Comparison of ENCODE assay signal across 14 cellular contexts in the genomic region with DNA sequence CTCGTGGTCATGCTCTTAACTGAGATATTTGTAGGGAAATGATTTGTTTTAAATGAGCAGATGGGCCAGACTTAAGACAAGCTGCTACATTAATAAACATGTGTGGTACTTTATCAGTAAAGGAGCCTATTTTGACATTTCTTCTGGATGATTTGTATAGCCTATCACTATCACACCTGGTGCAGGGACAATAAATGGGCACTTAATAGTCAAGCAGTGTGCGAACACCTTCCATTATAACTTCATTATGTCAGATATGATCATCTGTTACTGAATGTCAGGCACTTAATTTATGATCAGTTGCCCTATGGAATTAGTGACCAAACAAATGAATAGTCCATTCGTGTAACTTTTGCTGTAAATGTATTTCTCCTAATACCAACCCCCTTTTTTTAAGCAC.
"Had no signal": no experiment of that assay in that cellular context is flagged by ENCODE, and none has a peak within 500 bp of the region (broad histone marks: within the 10 kb centered on the region; RNA-seq: fewer than 3 reads in every experiment).

No MANE protein-coding gene starts in this region.

- DNase-seq: activated CD4-positive, alpha-beta T cell treated with anti-CD3 and anti-CD28 coated beads, Interleukin-2, amount 50 U/mL, for 48 hours; activated gamma-delta T cell; cerebellar nuclear complex; cortex of kidney; effector CD4-positive, alpha-beta T cell; gastrocnemius medialis; heart right ventricle; kidney glomerular epithelial cell; left ventricle myocardium inferior; stimulated activated CD4-positive, alpha-beta T cell treated with anti-CD3 and anti-CD28 coated beads, Interleukin-12 subunit alpha, Interleukin-12 subunit beta, amount 100 ng/mL, for 4 hours; stimulated activated CD4-positive, alpha-beta T cell treated with anti-CD3 and anti-CD28 coated beads, Interleukin-2, amount 100 ng/mL, for 24 hours; stimulated activated naive CD8-positive, alpha-beta T cell treated with anti-CD3 and anti-CD28 coated beads, Interleukin-15, Interleukin-2, amounts not matched to agents 100 U/mL and 50 U/mL, for 24 hours; substantia nigra; tibial artery had no signal

- H3K27me3 ChIP-seq: gastrocnemius medialis, heart right ventricle, tibial artery had no signal

- H3K27ac ChIP-seq: gastrocnemius medialis, heart right ventricle, left ventricle myocardium inferior, tibial artery had no signal

- H3K4me3 ChIP-seq: gastrocnemius medialis, heart right ventricle, left ventricle myocardium inferior, tibial artery had no signal

- H3K9me3 ChIP-seq: gastrocnemius medialis, left ventricle myocardium inferior, tibial artery had no signal

- H3K4me1 ChIP-seq: gastrocnemius medialis, heart right ventricle, left ventricle myocardium inferior, tibial artery had no signal

- H3K36me3 ChIP-seq: gastrocnemius medialis, heart right ventricle, left ventricle myocardium inferior, tibial artery had no signal
